In the genomic region with DNA sequence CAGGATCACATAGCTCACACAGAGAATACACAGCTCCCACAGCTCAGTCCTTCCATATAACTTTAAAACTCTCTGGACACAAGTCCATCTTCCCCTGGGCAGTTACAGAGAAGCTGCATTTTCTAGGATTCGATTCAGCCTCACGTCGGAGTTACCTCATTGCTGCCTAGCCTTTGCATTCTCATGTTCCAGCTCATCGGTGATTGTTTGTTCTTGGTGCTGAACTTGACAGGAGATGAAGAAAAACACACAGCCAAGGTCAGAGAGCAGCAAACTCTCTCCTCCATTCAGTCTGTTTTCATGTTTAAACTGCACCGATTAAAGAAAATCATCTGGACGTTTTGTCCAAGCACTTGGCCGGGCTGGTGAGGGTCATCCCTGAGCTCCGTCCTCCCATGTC, we compare ENCODE assay signal across 12 cellular contexts.
A peak's percentile ranks its signal among the peaks of the same experiment; 100 is the strongest.
DNase-seq lines count a peak whose midpoint lies in the region; ATAC-seq, FAIRE-seq and TF ChIP-seq lines count a peak whose summit lies in the region.
"Had no signal": no experiment of that assay in that cellular context is flagged by ENCODE, and none has a peak within 500 bp of the region (broad histone marks: within the 10 kb centered on the region; RNA-seq: fewer than 3 reads in every experiment).

No MANE protein-coding gene starts in this region.

- H3K4me3 ChIP-seq in bronchial epithelial cell (ENCODE audit: low read depth, low read length) = no peak overlapping the region
- no peak overlapping the region for H3K4me3 ChIP-seq in naive thymus-derived CD4-positive, alpha-beta T cell (ENCODE audit: low read length)
- H3K4me3 ChIP-seq: left ventricle myocardium inferior had no signal

- POLR2A ChIA-PET in naive thymus-derived CD4-positive, alpha-beta T cell (lab: Charles Lee) = interaction anchor here (0.6 to 2.2 kb wide), 4 partner anchors 18 to 59 kb away, joined by 3 to 9 read pairs (median 4); no protein-coding TSS in a partner anchor

- peaks cover 4 to 10% of the 10 kb centered on the region in 2 donors for H3K36me3 Mint-ChIP-seq in CD14-positive monocyte
- peaks cover 0 to 4% (median 0%) of the 10 kb centered on the region in 5 donors for H3K36me3 Mint-ChIP-seq in naive thymus-derived CD4-positive, alpha-beta T cell
- H3K36me3 Mint-ChIP-seq: stimulated activated effector memory CD8-positive, alpha-beta T cell treated with anti-CD3 and anti-CD28 coated beads, Interleukin-12 subunit alpha, Interleukin-12 subunit beta, amount 100 ng/mL, for 72 hours had no signal

- no peak for ATAC-seq in naive thymus-derived CD4-positive, alpha-beta T cell
- ATAC-seq in GM18519 (IDR thresholded peaks at IDR 0.05; ENCODE audit: low FRiP score, unreplicated experiment) = no peak

- peaks cover 49% of the 10 kb centered on the region for H3K4me1 Mint-ChIP-seq in CD14-positive monocyte
- H3K4me1 Mint-ChIP-seq in naive thymus-derived CD4-positive, alpha-beta T cell = peaks cover 36 to 59% (median 52%) of the 10 kb centered on the region in 7 donors

- intact Hi-C loops in CD14-positive monocyte (cut with micrococcal nuclease) = no loop called here
- intact Hi-C loops in naive thymus-derived CD4-positive, alpha-beta T cell (cut with micrococcal nuclease) = loop anchor here in 1 of 2 donors (5.0 kb wide), 1 partner anchor 38 kb away; no protein-coding TSS in a partner anchor

- H3K4me3 Mint-ChIP-seq in CD14-positive monocyte = no peak overlapping the region
- H3K4me3 Mint-ChIP-seq in naive thymus-derived CD4-positive, alpha-beta T cell = peak overlapping the region in 8 of 10 donors; percentile 18 to 68 (median 52)
- H3K4me3 Mint-ChIP-seq: stimulated activated effector memory CD8-positive, alpha-beta T cell treated with anti-CD3 and anti-CD28 coated beads, Interleukin-12 subunit alpha, Interleukin-12 subunit beta, amount 100 ng/mL, for 72 hours had no signal

- H3K4me1 ChIP-seq in naive thymus-derived CD4-positive, alpha-beta T cell (ENCODE audit: control insufficient read depth in 2 of 2, insufficient read depth in 2 of 2, low read length in 2 of 2) = peaks cover 46 to 50% of the 10 kb centered on the region in 2 donors

- FAIRE-seq in bronchial epithelial cell (lab: Jason Lieb, UNC) = peak; percentile 99

- H3K9me3 Mint-ChIP-seq in CD14-positive monocyte = no peaks in the 10 kb centered on the region
- H3K9me3 Mint-ChIP-seq in naive thymus-derived CD4-positive, alpha-beta T cell = peaks cover 0 to 2% (median 0%) of the 10 kb centered on the region in 11 donors
- H3K9me3 Mint-ChIP-seq: stimulated activated effector memory CD8-positive, alpha-beta T cell treated with anti-CD3 and anti-CD28 coated beads, Interleukin-12 subunit alpha, Interleukin-12 subunit beta, amount 100 ng/mL, for 72 hours had no signal

- TF ChIP-seq CTCF in CD14-positive monocyte (IDR thresholded peaks at IDR 0.05) (no peak), bronchial epithelial cell (IDR thresholded peaks at IDR 0.05; ENCODE audit: insufficient read depth, low read length, severe bottlenecking) (no peak)

- no peaks in the 10 kb centered on the region for H3K9me3 ChIP-seq in naive thymus-derived CD4-positive, alpha-beta T cell (ENCODE audit: control insufficient read depth in 2 of 3, low read length in 3 of 3)
- H3K9me3 ChIP-seq: left ventricle myocardium inferior had no signal

- no peak for DNase-seq in CD14-positive monocyte (ENCODE audit: low spot score)
- DNase-seq in M059J (ENCODE audit: low read depth) = peak; percentile 85
- peak; percentile 90 for DNase-seq in bronchial epithelial cell (ENCODE audit: low read depth)
- no peak for DNase-seq in naive thymus-derived CD4-positive, alpha-beta T cell
- DNase-seq in NCI-H748 (lab: John Stamatoyannopoulos, UW; ENCODE audit: unreplicated experiment) = no peak
- DNase-seq in epidermal melanocyte (ENCODE audit: insufficient read length, low spot score) = no peak
- no peak for DNase-seq in inferior parietal cortex (ENCODE audit: extremely low spot score)
- DNase-seq: DND-41, left ventricle myocardium inferior, SIG-M5 had no signal

- H3K27me3 Mint-ChIP-seq in CD14-positive monocyte (ENCODE audit: low read depth in 3 of 3) = peaks cover 0 to 11% (median 6%) of the 10 kb centered on the region in 3 donors
- no peaks in the 10 kb centered on the region for H3K27me3 Mint-ChIP-seq in naive thymus-derived CD4-positive, alpha-beta T cell

- H3K36me3 ChIP-seq in bronchial epithelial cell (ENCODE audit: control insufficient read depth, insufficient read depth, low read length) = no peaks in the 10 kb centered on the region
- H3K36me3 ChIP-seq in naive thymus-derived CD4-positive, alpha-beta T cell (ENCODE audit: control insufficient read depth in 2 of 3, insufficient read depth in 3 of 3, low read length in 3 of 3) = no peaks in the 10 kb centered on the region
- H3K36me3 ChIP-seq: left ventricle myocardium inferior had no signal

- CTCF ChIA-PET in naive thymus-derived CD4-positive, alpha-beta T cell (lab: Charles Lee) = interaction anchor here (0.6 kb wide), 1 partner anchor 27 kb away, joined by 3 read pairs; no protein-coding TSS in a partner anchor

- no peaks in the 10 kb centered on the region for H3K27me3 ChIP-seq in bronchial epithelial cell (ENCODE audit: control insufficient read depth, insufficient read depth, low read length)
- no peaks in the 10 kb centered on the region for H3K27me3 ChIP-seq in naive thymus-derived CD4-positive, alpha-beta T cell (ENCODE audit: control insufficient read depth in 2 of 2, insufficient read depth in 2 of 2, low read length in 2 of 2)

- H3K27ac ChIP-seq in naive thymus-derived CD4-positive, alpha-beta T cell (ENCODE audit: low read depth, low read length) = no peak overlapping the region
- H3K27ac ChIP-seq: left ventricle myocardium inferior had no signal

- H3K27ac Mint-ChIP-seq in CD14-positive monocyte = peak overlapping the region in 5 of 7 donors; percentile 30 to 95 (median 77)
- H3K27ac Mint-ChIP-seq in naive thymus-derived CD4-positive, alpha-beta T cell = peak overlapping the region; percentile 54 to 89 (median 76)
- H3K27ac Mint-ChIP-seq: stimulated activated effector memory CD8-positive, alpha-beta T cell treated with anti-CD3 and anti-CD28 coated beads, Interleukin-12 subunit alpha, Interleukin-12 subunit beta, amount 100 ng/mL, for 72 hours had no signal

Comparison
In these comparisons a context has a peak if more than half of its experiments do, and no peak if none do; other contexts are left out.
1. DNase-seq: peak in M059J (single experiment) and bronchial epithelial cell (single experiment); none in CD14-positive monocyte (single experiment), naive thymus-derived CD4-positive, alpha-beta T cell (0 of 9), NCI-H748 (single experiment), epidermal melanocyte (single experiment) and inferior parietal cortex (single experiment).
2. H3K4me3 Mint-ChIP-seq: peak in naive thymus-derived CD4-positive, alpha-beta T cell (8 of 10); none in CD14-positive monocyte (0 of 2).